Comparison of ENCODE assay signal across 8 cellular contexts in the genomic region with DNA sequence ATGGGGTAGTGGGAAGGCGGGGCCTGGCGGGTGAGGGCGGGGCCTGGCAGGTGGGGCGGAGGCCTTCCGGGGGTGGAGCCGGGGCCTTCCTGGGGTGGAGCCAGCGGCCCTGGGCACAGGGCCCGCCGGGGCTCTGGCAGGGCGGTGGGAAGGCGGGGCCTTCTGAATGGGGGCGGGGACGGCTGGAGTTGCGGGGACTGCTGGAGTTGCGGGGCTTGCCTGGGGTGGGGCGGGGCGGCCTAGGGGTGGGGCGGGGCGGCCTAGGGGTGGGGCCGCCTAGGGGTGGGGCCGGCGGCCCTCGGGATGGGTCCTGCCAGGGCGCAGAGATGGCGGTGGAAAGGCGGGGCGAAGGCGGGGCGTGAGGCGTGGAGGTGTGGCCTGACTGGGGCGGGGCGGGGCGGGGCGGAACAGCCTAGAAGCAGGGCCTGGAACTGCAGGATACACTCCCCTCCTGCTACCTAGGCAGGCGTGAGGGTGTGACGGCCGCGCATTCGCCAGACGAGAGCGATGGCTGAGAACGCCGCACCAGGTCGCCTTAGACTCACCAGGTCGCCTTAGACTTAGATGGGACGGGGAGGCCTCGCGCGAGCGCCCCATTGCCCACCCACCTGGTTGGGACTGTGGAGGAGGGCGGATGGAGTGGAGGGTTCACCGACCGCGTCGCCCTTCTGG. TPM values are rescaled to one million over a fixed set of nuclear protein-coding genes. Genes with fewer than 3 reads are reported as not detected.
DNase-seq lines count a peak whose midpoint lies in the region; ATAC-seq and TF ChIP-seq lines count a peak whose summit lies in the region.

No MANE protein-coding gene starts in this region.

- CTCF ChIA-PET in activated naive CD4-positive, alpha-beta T cell treated with anti-CD3 and anti-CD28 coated beads, Interleukin-2, amount 10 ng/mL, durations not matched to agents 7 days and 5 days (lab: Charles Lee), result interaction anchor here (0.7 kb wide), 1 partner anchor 378 kb away, joined by 4 read pairs; no protein-coding TSS in a partner anchor

- DNase-seq in GM10266 (ENCODE audit: extremely low spot score) (peak; percentile 99), RPMI7951 (ENCODE audit: low read depth) (peak; percentile 35), globus pallidus (ENCODE audit: low spot score) (peak; percentile 86), posterior cingulate gyrus (peak; percentile 75 to 98 (median 86)), tibial artery (peak; percentile 55 to 82), NCI-H2227 treated with DMSO at 0.1 percent for 48 hours (lab: John Stamatoyannopoulos, UW) (no peak)
- peak; percentile 90 for DNase-seq in activated naive CD4-positive, alpha-beta T cell treated with anti-CD3 and anti-CD28 coated beads, Interleukin-2, amount 10 ng/mL, durations not matched to agents 7 days and 5 days

- peaks cover 16% of the 10 kb centered on the region for H3K27me3 Mint-ChIP-seq in activated naive CD4-positive, alpha-beta T cell treated with anti-CD3 and anti-CD28 coated beads, Interleukin-2, amount 10 ng/mL, durations not matched to agents 7 days and 5 days

- intact Hi-C loops in posterior cingulate gyrus (cut with DNase I), result no loop called here
- intact Hi-C loops in tibial artery (cut with DNase I; ENCODE audit: low total_unique reads), result no loop called here

- no peaks in the 10 kb centered on the region for H3K36me3 ChIP-seq in tibial artery

- no peaks in the 10 kb centered on the region for H3K9me3 Mint-ChIP-seq in activated naive CD4-positive, alpha-beta T cell treated with anti-CD3 and anti-CD28 coated beads, Interleukin-2, amount 10 ng/mL, durations not matched to agents 7 days and 5 days

- peak overlapping the region; percentile 32 to 45 for H3K4me3 ChIP-seq in tibial artery

- no peak overlapping the region for H3K27ac ChIP-seq in tibial artery

- TF ChIP-seq CTCF in GM10266 (IDR thresholded peaks at IDR 0.05; ENCODE audit: control insufficient read depth, insufficient read depth, low read depth, missing control alignments), result no peak
- TF ChIP-seq CTCF in tibial artery (IDR thresholded peaks at IDR 0.05), result no peak

- no peaks in the 10 kb centered on the region for H3K36me3 Mint-ChIP-seq in activated naive CD4-positive, alpha-beta T cell treated with anti-CD3 and anti-CD28 coated beads, Interleukin-2, amount 10 ng/mL, durations not matched to agents 7 days and 5 days

- peak overlapping the region; percentile 60 for H3K4me3 Mint-ChIP-seq in activated naive CD4-positive, alpha-beta T cell treated with anti-CD3 and anti-CD28 coated beads, Interleukin-2, amount 10 ng/mL, durations not matched to agents 7 days and 5 days

- no peak overlapping the region for H3K27ac Mint-ChIP-seq in activated naive CD4-positive, alpha-beta T cell treated with anti-CD3 and anti-CD28 coated beads, Interleukin-2, amount 10 ng/mL, durations not matched to agents 7 days and 5 days

- H3K4me1 ChIP-seq in tibial artery, result peaks cover 0 to 15% (median 10%) of the 10 kb centered on the region in 4 donors

- peaks cover 32% of the 10 kb centered on the region for H3K4me1 Mint-ChIP-seq in activated naive CD4-positive, alpha-beta T cell treated with anti-CD3 and anti-CD28 coated beads, Interleukin-2, amount 10 ng/mL, durations not matched to agents 7 days and 5 days

- ATAC-seq in HG02852 (IDR thresholded peaks at IDR 0.05; ENCODE audit: unreplicated experiment), result peak; percentile 73

- no peaks in the 10 kb centered on the region for H3K9me3 ChIP-seq in tibial artery

- peaks cover 0 to 13% of the 10 kb centered on the region in 2 donors for H3K27me3 ChIP-seq in tibial artery

RNA-seq across cellular contexts. Expression of a gene that starts 19.3 kb away (rescaled TPM):
- total RNA-seq in RPMI7951 (2014; rRNA removed; shearing (Covaris generic)), result 18.6 and 22.6 TPM in 2 replicates

RNA-seq across cellular contexts. Expression of a gene that starts 53.5 kb away (rescaled TPM):
- 2.2 and 2.5 TPM in 2 replicates for total RNA-seq in RPMI7951 (2014; rRNA removed; shearing (Covaris generic))
